ENCODE assay signal across 10 cellular contexts in genomic region chr11:117950999-117951961, GRCh38. TPM values are rescaled to one million over a fixed set of nuclear protein-coding genes. Genes with fewer than 3 reads are reported as not detected.
A peak's percentile ranks its signal among the peaks of the same experiment; 100 is the strongest.
DNase-seq lines count a peak whose midpoint lies in the region; ATAC-seq lines count a peak whose summit lies in the region.
"Had no signal": no experiment of that assay in that cellular context is flagged by ENCODE, and none has a peak within 500 bp of the region (broad histone marks: within the 10 kb centered on the region; RNA-seq: fewer than 3 reads in every experiment).

No MANE protein-coding gene starts in this region.

- DNase-seq in NCI-H187 treated with DMSO at 0.1 percent for 48 hours (lab: John Stamatoyannopoulos, UW), result peak; percentile 41
- DNase-seq in NCI-H187 (lab: John Stamatoyannopoulos, UW), result no peak
- DNase-seq in NCI-H69 (lab: John Stamatoyannopoulos, UW), result peak; percentile 20
- DNase-seq in activated naive CD4-positive, alpha-beta T cell treated with anti-CD3 and anti-CD28 coated beads for 36 hours, result peak; percentile 56
- peak; percentile 28 for DNase-seq in stimulated activated CD4-positive, alpha-beta T cell treated with anti-CD3 and anti-CD28 coated beads, Interleukin-4, amount 100 ng/mL, for 24 hours
- DNase-seq in inferior parietal cortex (ENCODE audit: extremely low spot score), result no peak

- H3K4me3 Mint-ChIP-seq in activated naive CD4-positive, alpha-beta T cell treated with anti-CD3 and anti-CD28 coated beads for 36 hours, result peak overlapping the region; percentile 7

- CTCF ChIA-PET in activated naive CD4-positive, alpha-beta T cell treated with anti-CD3 and anti-CD28 coated beads for 36 hours (lab: Charles Lee), result interaction anchor here (0.8 to 11.8 kb wide), 17 partner anchors 9 to 143 kb away, joined by 3 to 230 read pairs (median 5); partner anchors contain the start of genes IL10RA and TMPRSS13

- no peak for ATAC-seq in HG03095 (IDR thresholded peaks at IDR 0.05; ENCODE audit: unreplicated experiment)
- no peak for ATAC-seq in GM21526 (IDR thresholded peaks at IDR 0.05; ENCODE audit: low FRiP score, unreplicated experiment)
- ATAC-seq: SK-N-SH treated with all-trans-retinoic acid at 6 μM for 48 hours had no signal

- H3K27ac Mint-ChIP-seq in activated naive CD4-positive, alpha-beta T cell treated with anti-CD3 and anti-CD28 coated beads for 36 hours, result no peak overlapping the region

- H3K9me3 Mint-ChIP-seq in activated naive CD4-positive, alpha-beta T cell treated with anti-CD3 and anti-CD28 coated beads for 36 hours, result no peaks in the 10 kb centered on the region

- intact Hi-C loops in activated naive CD4-positive, alpha-beta T cell treated with anti-CD3 and anti-CD28 coated beads for 36 hours (cut with micrococcal nuclease), result loop anchor here (1.0 kb wide), 4 partner anchors 36 to 102 kb away; no protein-coding TSS in a partner anchor

- no peaks in the 10 kb centered on the region for H3K36me3 Mint-ChIP-seq in activated naive CD4-positive, alpha-beta T cell treated with anti-CD3 and anti-CD28 coated beads for 36 hours (ENCODE audit: low read depth)

- H3K4me1 Mint-ChIP-seq in activated naive CD4-positive, alpha-beta T cell treated with anti-CD3 and anti-CD28 coated beads for 36 hours (ENCODE audit: low read depth), result peaks cover 75% of the 10 kb centered on the region

- no peaks in the 10 kb centered on the region for H3K27me3 Mint-ChIP-seq in activated naive CD4-positive, alpha-beta T cell treated with anti-CD3 and anti-CD28 coated beads for 36 hours (ENCODE audit: low read depth)

RNA-seq across cellular contexts. Expression of gene TMPRSS13, which starts 22.1 kb away (rescaled TPM):
- under 1 TPM; 0.15 to 0.21 TPM for total RNA-seq in activated naive CD4-positive, alpha-beta T cell treated with anti-CD3 and anti-CD28 coated beads for 36 hours
- total RNA-seq: A172 had no signal

RNA-seq across cellular contexts. Expression of gene IL10RA, which starts 34.9 kb away (rescaled TPM):
- total RNA-seq in activated naive CD4-positive, alpha-beta T cell treated with anti-CD3 and anti-CD28 coated beads for 36 hours, result 10 to 100 TPM; 11.3 to 16.1 TPM
- total RNA-seq: A172 had no signal

Comparison
In these comparisons a context has a peak if more than half of its experiments do, and no peak if none do; other contexts are left out.
1. DNase-seq: peak in NCI-H187 treated with DMSO at 0.1 percent for 48 hours (single experiment), NCI-H69 (single experiment), activated naive CD4-positive, alpha-beta T cell treated with anti-CD3 and anti-CD28 coated beads for 36 hours (single experiment) and stimulated activated CD4-positive, alpha-beta T cell treated with anti-CD3 and anti-CD28 coated beads, Interleukin-4, amount 100 ng/mL, for 24 hours (single experiment); none in NCI-H187 (0 of 2) and inferior parietal cortex (single experiment).